Comparison of ENCODE assay signal across 8 cellular contexts in genomic region chr10:133378251-133379096, GRCh38.
DNase-seq lines count a peak whose midpoint lies in the region; ATAC-seq and TF ChIP-seq lines count a peak whose summit lies in the region.

No MANE protein-coding gene starts in this region.

- peak; percentile 39 for DNase-seq in GDM1 (lab: John Stamatoyannopoulos, UW)
- no peak for DNase-seq in LNCaP clone FGC (ENCODE audit: low read depth)
- peak; percentile 70 for DNase-seq in activated CD4-positive, CD25-positive, alpha-beta regulatory T cell treated with anti-CD3 and anti-CD28 coated beads, Interleukin-2, amount 50 U/mL, for 72 hours
- DNase-seq in coronary artery (ENCODE audit: low spot score) = peak; percentile 85
- DNase-seq in stimulated activated CD4-positive, alpha-beta T cell treated with anti-CD3 and anti-CD28 coated beads, Interleukin-1b, Interleukin-23, amount 100 ng/mL, for 4 hours (ENCODE audit: low read depth in 2 of 2) = peak; percentile 37 to 46
- no peak for DNase-seq in NK-92 (lab: John Stamatoyannopoulos, UW; ENCODE audit: unreplicated experiment)

- H3K27ac ChIP-seq in coronary artery = peak overlapping the region; percentile 64 to 95
- H3K27ac ChIP-seq in layer of hippocampus (ENCODE audit: low read depth, low read length) = peak overlapping the region; percentile 89

- no peak for TF ChIP-seq CTCF in LNCaP clone FGC (IDR thresholded peaks at IDR 0.05; ENCODE audit: control insufficient read depth, extremely low read depth, insufficient read depth)
- no peak for TF ChIP-seq CTCF in coronary artery (IDR thresholded peaks at IDR 0.05)

- peak overlapping the region; percentile 66 for H3K4me3 ChIP-seq in LNCaP clone FGC (ENCODE audit: low read depth, low read length)
- peak overlapping the region; percentile 99 for H3K4me3 ChIP-seq in coronary artery

- H3K27me3 ChIP-seq in layer of hippocampus (ENCODE audit: control insufficient read depth, insufficient read depth, low read length) = no peaks in the 10 kb centered on the region

- peak; percentile 42 for ATAC-seq in GM21723 (IDR thresholded peaks at IDR 0.05; ENCODE audit: unreplicated experiment)

Comparison
In these comparisons a context has a peak if more than half of its experiments do, and no peak if none do; other contexts are left out.
1. DNase-seq: peak in GDM1 (single experiment), activated CD4-positive, CD25-positive, alpha-beta regulatory T cell treated with anti-CD3 and anti-CD28 coated beads, Interleukin-2, amount 50 U/mL, for 72 hours (single experiment), coronary artery (single experiment) and stimulated activated CD4-positive, alpha-beta T cell treated with anti-CD3 and anti-CD28 coated beads, Interleukin-1b, Interleukin-23, amount 100 ng/mL, for 4 hours (2 of 2); none in LNCaP clone FGC (single experiment) and NK-92 (single experiment).